13 cellular contexts compared by ENCODE assay signal in the genomic region with DNA sequence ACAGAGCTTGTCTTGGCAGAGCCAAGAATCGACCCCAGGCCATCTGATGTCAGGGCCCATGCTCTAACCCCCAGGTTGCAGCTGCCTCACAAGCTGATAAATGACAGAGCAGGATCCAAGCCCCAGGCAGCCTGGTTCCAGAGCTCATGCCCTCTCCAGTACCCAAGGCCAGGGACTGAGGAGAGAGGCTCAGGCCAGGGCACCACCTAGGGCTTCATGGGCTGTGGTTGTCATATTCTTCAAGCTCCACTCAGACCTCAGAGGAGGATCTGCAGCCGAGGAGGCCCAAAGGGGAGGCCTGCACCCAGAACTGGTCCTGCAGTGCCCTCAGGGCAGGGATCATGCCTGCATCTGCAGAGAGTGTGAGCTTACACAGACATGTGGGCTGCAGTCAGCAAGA.
"Had no signal": no experiment of that assay in that cellular context is flagged by ENCODE, and none has a peak within 500 bp of the region (broad histone marks: within the 10 kb centered on the region; RNA-seq: fewer than 3 reads in every experiment).

No MANE protein-coding gene starts in this region.

- H3K36me3 Mint-ChIP-seq: activated naive CD8-positive, alpha-beta T cell treated with anti-CD3 and anti-CD28 coated beads for 36 hours; memory B cell had no signal

- DNase-seq: activated CD4-positive, alpha-beta memory T cell treated with anti-CD3 and anti-CD28 coated beads, Interleukin-2, amount 10 ng/mL, durations not matched to agents 7 days and 5 days; activated CD4-positive, alpha-beta T cell treated with anti-CD3 and anti-CD28 coated beads for 1 hour; activated gamma-delta T cell treated with Interleukin-2 at 50 U/mL for 16 hours; activated naive CD8-positive, alpha-beta T cell treated with anti-CD3 and anti-CD28 coated beads for 36 hours; brain microvascular endothelial cell; cerebellar nuclear complex; foreskin melanocyte; stimulated activated CD4-positive, alpha-beta T cell treated with anti-CD3 and anti-CD28 coated beads, Interleukin-15, amount 100 ng/mL, for 24 hours; stimulated activated CD4-positive, alpha-beta T cell treated with anti-CD3 and anti-CD28 coated beads, Interleukin-4, amount 100 ng/mL, for 24 hours; stimulated activated naive CD8-positive, alpha-beta T cell treated with anti-CD3 and anti-CD28 coated beads, Interleukin-15, amount 100 ng/mL, for 72 hours had no signal

- H3K4me1 Mint-ChIP-seq: activated CD4-positive, alpha-beta memory T cell treated with anti-CD3 and anti-CD28 coated beads, Interleukin-2, amount 10 ng/mL, durations not matched to agents 7 days and 5 days; activated naive CD8-positive, alpha-beta T cell treated with anti-CD3 and anti-CD28 coated beads for 36 hours; memory B cell; stimulated activated naive CD8-positive, alpha-beta T cell treated with anti-CD3 and anti-CD28 coated beads, Interleukin-15, amount 100 ng/mL, for 72 hours had no signal

- H3K27ac ChIP-seq: brain microvascular endothelial cell, thoracic aorta had no signal

- H3K9me3 Mint-ChIP-seq: activated CD4-positive, alpha-beta memory T cell treated with anti-CD3 and anti-CD28 coated beads, Interleukin-2, amount 10 ng/mL, durations not matched to agents 7 days and 5 days had no signal

- H3K27me3 ChIP-seq: brain microvascular endothelial cell had no signal

- H3K4me3 Mint-ChIP-seq: activated CD4-positive, alpha-beta memory T cell treated with anti-CD3 and anti-CD28 coated beads, Interleukin-2, amount 10 ng/mL, durations not matched to agents 7 days and 5 days; activated naive CD8-positive, alpha-beta T cell treated with anti-CD3 and anti-CD28 coated beads for 36 hours; memory B cell; stimulated activated naive CD8-positive, alpha-beta T cell treated with anti-CD3 and anti-CD28 coated beads, Interleukin-15, amount 100 ng/mL, for 72 hours had no signal

- H3K27ac Mint-ChIP-seq: activated CD4-positive, alpha-beta memory T cell treated with anti-CD3 and anti-CD28 coated beads, Interleukin-2, amount 10 ng/mL, durations not matched to agents 7 days and 5 days; activated naive CD8-positive, alpha-beta T cell treated with anti-CD3 and anti-CD28 coated beads for 36 hours; memory B cell; stimulated activated naive CD8-positive, alpha-beta T cell treated with anti-CD3 and anti-CD28 coated beads, Interleukin-15, amount 100 ng/mL, for 72 hours had no signal

- ATAC-seq: left colon; stimulated activated naive CD8-positive, alpha-beta T cell treated with anti-CD3 and anti-CD28 coated beads, Interleukin-15, amount 100 ng/mL, for 72 hours had no signal

- H3K4me3 ChIP-seq: thoracic aorta had no signal

- H3K9me3 ChIP-seq: thoracic aorta had no signal

- H3K36me3 ChIP-seq: brain microvascular endothelial cell, thoracic aorta had no signal
